8 cellular contexts compared by ENCODE assay signal in the genomic region with DNA sequence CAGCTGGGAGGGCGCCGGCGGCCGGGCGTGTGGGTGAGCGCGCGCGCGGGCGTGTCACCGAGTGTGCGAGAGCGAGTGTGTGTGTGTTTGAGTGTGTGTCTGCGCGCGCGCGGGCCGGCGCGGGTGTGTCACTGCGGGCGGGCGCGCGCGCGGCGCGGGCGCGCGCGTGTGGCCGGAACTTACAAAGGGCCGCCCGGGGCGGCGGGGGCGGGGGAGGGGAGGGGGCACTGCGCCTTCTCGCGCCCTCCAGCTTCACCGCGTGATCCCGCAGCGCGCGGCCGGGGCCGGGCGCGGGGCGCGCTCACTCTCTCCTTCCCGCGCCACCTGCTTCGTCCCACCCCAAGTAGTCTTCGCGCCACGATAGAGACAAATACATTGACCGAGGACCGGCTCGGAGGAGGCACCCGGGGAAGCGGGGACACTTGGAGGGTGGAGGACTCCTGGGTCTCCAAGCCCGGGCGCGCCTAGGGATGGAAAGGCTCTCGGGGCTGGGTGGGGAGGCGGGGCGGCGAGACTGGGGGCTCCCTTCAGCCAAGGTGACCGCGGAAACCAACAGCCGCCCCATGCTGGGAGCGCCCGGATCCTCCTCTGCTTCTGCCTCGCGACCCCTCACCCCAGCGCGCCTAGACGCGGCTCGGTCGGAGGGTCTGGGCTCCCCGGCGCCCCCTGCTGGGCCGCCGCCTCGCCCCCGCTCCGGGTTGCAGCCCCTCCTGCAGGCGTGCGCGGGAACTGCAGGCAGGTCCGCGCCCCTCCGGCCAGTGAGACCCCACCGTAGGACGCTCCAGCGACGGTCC. TPM values are rescaled to one million over a fixed set of nuclear protein-coding genes. Genes with fewer than 3 reads are reported as not detected.
A peak's percentile ranks its signal among the peaks of the same experiment; 100 is the strongest.
DNase-seq lines count a peak whose midpoint lies in the region; ATAC-seq and TF ChIP-seq lines count a peak whose summit lies in the region.

A gene with protein sequence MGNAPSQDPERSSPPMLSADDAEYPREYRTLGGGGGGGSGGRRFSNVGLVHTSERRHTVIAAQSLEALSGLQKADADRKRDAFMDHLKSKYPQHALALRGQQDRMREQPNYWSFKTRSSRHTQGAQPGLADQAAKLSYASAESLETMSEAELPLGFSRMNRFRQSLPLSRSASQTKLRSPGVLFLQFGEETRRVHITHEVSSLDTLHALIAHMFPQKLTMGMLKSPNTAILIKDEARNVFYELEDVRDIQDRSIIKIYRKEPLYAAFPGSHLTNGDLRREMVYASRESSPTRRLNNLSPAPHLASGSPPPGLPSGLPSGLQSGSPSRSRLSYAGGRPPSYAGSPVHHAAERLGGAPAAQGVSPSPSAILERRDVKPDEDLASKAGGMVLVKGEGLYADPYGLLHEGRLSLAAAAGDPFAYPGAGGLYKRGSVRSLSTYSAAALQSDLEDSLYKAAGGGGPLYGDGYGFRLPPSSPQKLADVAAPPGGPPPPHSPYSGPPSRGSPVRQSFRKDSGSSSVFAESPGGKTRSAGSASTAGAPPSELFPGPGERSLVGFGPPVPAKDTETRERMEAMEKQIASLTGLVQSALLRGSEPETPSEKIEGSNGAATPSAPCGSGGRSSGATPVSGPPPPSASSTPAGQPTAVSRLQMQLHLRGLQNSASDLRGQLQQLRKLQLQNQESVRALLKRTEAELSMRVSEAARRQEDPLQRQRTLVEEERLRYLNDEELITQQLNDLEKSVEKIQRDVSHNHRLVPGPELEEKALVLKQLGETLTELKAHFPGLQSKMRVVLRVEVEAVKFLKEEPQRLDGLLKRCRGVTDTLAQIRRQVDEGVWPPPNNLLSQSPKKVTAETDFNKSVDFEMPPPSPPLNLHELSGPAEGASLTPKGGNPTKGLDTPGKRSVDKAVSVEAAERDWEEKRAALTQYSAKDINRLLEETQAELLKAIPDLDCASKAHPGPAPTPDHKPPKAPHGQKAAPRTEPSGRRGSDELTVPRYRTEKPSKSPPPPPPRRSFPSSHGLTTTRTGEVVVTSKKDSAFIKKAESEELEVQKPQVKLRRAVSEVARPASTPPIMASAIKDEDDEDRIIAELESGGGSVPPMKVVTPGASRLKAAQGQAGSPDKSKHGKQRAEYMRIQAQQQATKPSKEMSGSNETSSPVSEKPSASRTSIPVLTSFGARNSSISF (minus strand): TSS at position 101 of the 794 bp plus-strand sequence. CDS start 247 bp downstream, outside the sequence.

- H3K9me3 ChIP-seq in WERI-Rb-1 (ENCODE audit: severe bottlenecking) (no peaks in the 10 kb centered on the region), left lung (no peaks in the 10 kb centered on the region)

- peaks cover 5 to 11% of the 10 kb centered on the region in 2 donors for H3K4me1 ChIP-seq in left lung

- ATAC-seq in left lung (peak; percentile 72), GM21447 (IDR thresholded peaks at IDR 0.05; ENCODE audit: unreplicated experiment) (no peak), HG03280 (IDR thresholded peaks at IDR 0.05; ENCODE audit: unreplicated experiment) (no peak)

- H3K36me3 ChIP-seq in GM06990 (ENCODE audit: control insufficient read depth, insufficient read depth, low read length) (no peaks in the 10 kb centered on the region), WERI-Rb-1 (no peaks in the 10 kb centered on the region), left lung (no peaks in the 10 kb centered on the region)

- intact Hi-C loops in left lung (cut with DNase I), result no loop called here

- peak; percentile 85 for TF ChIP-seq CTCF in GM06990 (IDR thresholded peaks at IDR 0.05; ENCODE audit: insufficient read depth, low read length, poor library complexity, severe bottlenecking)
- peak; percentile 99 for TF ChIP-seq CTCF in WERI-Rb-1 (IDR thresholded peaks at IDR 0.05; ENCODE audit: low read depth, low read length)
- TF ChIP-seq CTCF in left lung (IDR thresholded peaks at IDR 0.05), result peak; percentile 70 to 82

- H3K27me3 ChIP-seq in GM06990 (replicated peaks; ENCODE audit: control insufficient read depth, insufficient read depth, low read length), result no peaks in the 10 kb centered on the region; the same call in none of the 2 replicates
- no peaks in the 10 kb centered on the region for H3K27me3 ChIP-seq in WERI-Rb-1 (ENCODE audit: insufficient read depth, low read depth, severe bottlenecking)
- peaks cover 43 to 97% of the 10 kb centered on the region in 2 donors for H3K27me3 ChIP-seq in left lung

- DNase-seq in GM06990 (ENCODE audit: extremely low read depth, insufficient read length) (peak; percentile 80), NCI-H1105 treated with DMSO at 0.1 percent for 48 hours (lab: John Stamatoyannopoulos, UW) (peak; percentile 50), WERI-Rb-1 (peak; percentile 84), caudate nucleus (lab: John Stamatoyannopoulos, UW) (peak in 53 of 61 donors; percentile 13 to 81 (median 51)), left lung (peak; percentile 43 to 83)
- peak; percentile 47 to 56 for DNase-seq in stimulated activated CD4-positive, alpha-beta T cell treated with anti-CD3 and anti-CD28 coated beads, Interleukin-4, amount 100 ng/mL, for 48 hours (ENCODE audit: low read depth in 2 of 2)

- H3K4me3 ChIP-seq in GM06990 (replicated peaks; ENCODE audit: low read depth, low read length) (peak within 1 kb of the TSS; percentile 69), WERI-Rb-1 (ENCODE audit: low read depth, low read length) (peak within 1 kb of the TSS; percentile 73), left lung (peak within 1 kb of the TSS; percentile 33 to 49)

- H3K27ac ChIP-seq in WERI-Rb-1, result peak within 1 kb of the TSS; percentile 92
- H3K27ac ChIP-seq in caudate nucleus (ENCODE audit: low read depth, low read length), result peak within 1 kb of the TSS; percentile 16
- no peak within 1 kb of the TSS for H3K27ac ChIP-seq in left lung

RNA-seq across cellular contexts. Expression of the gene that starts here (rescaled TPM):
- total RNA-seq in left lung, result 1 to 10 TPM; 2.7 to 2.8 TPM

Comparison
In these comparisons a context has a peak if more than half of its experiments do, and no peak if none do; other contexts are left out.
1. H3K27ac ChIP-seq: peak in WERI-Rb-1 (single experiment) and caudate nucleus (single experiment); none in left lung (0 of 2).
2. Peak in every context shown above with its lines, with median percentiles within 50 percentile points of each other: DNase-seq, H3K4me3 ChIP-seq and CTCF ChIP-seq.